In genomic region chr7:378551-379455, GRCh38 we compare ENCODE assay signal across 10 cellular contexts.
DNase-seq lines count a peak whose midpoint lies in the region; ATAC-seq and TF ChIP-seq lines count a peak whose summit lies in the region.
"Had no signal": no experiment of that assay in that cellular context is flagged by ENCODE, and none has a peak within 500 bp of the region (broad histone marks: within the 10 kb centered on the region; RNA-seq: fewer than 3 reads in every experiment).

No MANE protein-coding gene starts in this region.

- H3K9ac ChIP-seq in colonic mucosa (ENCODE audit: low read depth in 2 of 2, low read length in 2 of 2), result peak overlapping the region; percentile 26 to 46
- H3K9ac ChIP-seq in subcutaneous abdominal adipose tissue (ENCODE audit: low read length in 5 of 5), result no peak overlapping the region

- no peak for TF ChIP-seq POLR2A in right lobe of liver (IDR thresholded peaks at IDR 0.05)

- H3K9me3 ChIP-seq in colonic mucosa, result no peaks in the 10 kb centered on the region
- H3K9me3 ChIP-seq in right lobe of liver, result no peaks in the 10 kb centered on the region
- peaks cover 0 to 16% (median under 1%) of the 10 kb centered on the region in 5 donors for H3K9me3 ChIP-seq in subcutaneous abdominal adipose tissue (ENCODE audit: control insufficient read depth in 5 of 5, low read length in 5 of 5)

- H3K4me1 ChIP-seq in colonic mucosa, result peaks cover 6% of the 10 kb centered on the region
- no peaks in the 10 kb centered on the region for H3K4me1 ChIP-seq in right lobe of liver
- H3K4me1 ChIP-seq in subcutaneous abdominal adipose tissue (ENCODE audit: control insufficient read depth in 5 of 5, insufficient read depth in 5 of 5, low read length in 5 of 5), result peaks cover 0 to 35% (median 29%) of the 10 kb centered on the region in 5 donors

- DNase-seq in activated CD4-positive, CD25-positive, alpha-beta regulatory T cell treated with anti-CD3 and anti-CD28 coated beads, Interleukin-2, amount 50 U/mL, for 72 hours, result peak; percentile 28
- DNase-seq in colonic mucosa (peak; percentile 39), right lobe of liver (peak; percentile 19 to 49 (median 35)), occipital lobe (lab: John Stamatoyannopoulos, UW) (no peak), NOMO-1 treated with dmso at 0.1 percent for 144 hours (lab: John Stamatoyannopoulos, UW; ENCODE audit: unreplicated experiment) (no peak)
- DNase-seq: activated CD4-positive, alpha-beta T cell treated with anti-CD3 and anti-CD28 coated beads for 1 hour; MV-4-11 had no signal

- no peak overlapping the region for H3K27ac ChIP-seq in colonic mucosa
- no peak overlapping the region for H3K27ac ChIP-seq in right lobe of liver
- no peak overlapping the region for H3K27ac ChIP-seq in subcutaneous abdominal adipose tissue (ENCODE audit: low read depth, low read length)

- TF ChIP-seq CTCF in colonic mucosa (IDR thresholded peaks at IDR 0.05), result no peak
- TF ChIP-seq CTCF in right lobe of liver (IDR thresholded peaks at IDR 0.05), result no peak

- intact Hi-C loops in colonic mucosa (cut with DNase I) (no loop called here), right lobe of liver (cut with DNase I) (no loop called here)

- no peak for ATAC-seq in activated CD4-positive, CD25-positive, alpha-beta regulatory T cell treated with anti-CD3 and anti-CD28 coated beads, Interleukin-2, amount 50 U/mL, for 24 hours
- ATAC-seq in right lobe of liver (peak in 3 of 4 donors; percentile 9 to 26 (median 17)), HG02798 (IDR thresholded peaks at IDR 0.05; ENCODE audit: poor library complexity, unreplicated experiment) (no peak)

- WGBS in right lobe of liver (ENCODE audit: insufficient coverage, low coverage, low lambda C conversion rate, missing lambda C conversion rate), result 84% methylated on average over 5 of the region's 44 CpGs

- H3K36me3 ChIP-seq in colonic mucosa, result no peaks in the 10 kb centered on the region
- no peaks in the 10 kb centered on the region for H3K36me3 ChIP-seq in right lobe of liver
- no peaks in the 10 kb centered on the region for H3K36me3 ChIP-seq in subcutaneous abdominal adipose tissue (ENCODE audit: control insufficient read depth in 5 of 5, insufficient read depth in 5 of 5, low read length in 5 of 5)

- peak overlapping the region; percentile 23 for H3K4me3 ChIP-seq in colonic mucosa
- no peak overlapping the region for H3K4me3 ChIP-seq in right lobe of liver
- peak overlapping the region in 4 of 5 donors; percentile 24 to 50 (median 32) for H3K4me3 ChIP-seq in subcutaneous abdominal adipose tissue (ENCODE audit: low read depth in 1 of 5, low read length in 5 of 5)

- H3K27me3 ChIP-seq in colonic mucosa, result no peaks in the 10 kb centered on the region
- H3K27me3 ChIP-seq in right lobe of liver, result no peaks in the 10 kb centered on the region
- peaks cover 28 to 51% (median 40%) of the 10 kb centered on the region in 5 donors for H3K27me3 ChIP-seq in subcutaneous abdominal adipose tissue (ENCODE audit: control insufficient read depth in 5 of 5, insufficient read depth in 4 of 5, low read length in 5 of 5)

Comparison
In these comparisons a context has a peak if more than half of its experiments do, and no peak if none do; other contexts are left out.
1. DNase-seq: peak in activated CD4-positive, CD25-positive, alpha-beta regulatory T cell treated with anti-CD3 and anti-CD28 coated beads, Interleukin-2, amount 50 U/mL, for 72 hours (single experiment), colonic mucosa (single experiment) and right lobe of liver (3 of 3); none in occipital lobe (single experiment) and NOMO-1 treated with dmso at 0.1 percent for 144 hours (single experiment).
2. ATAC-seq: peak in right lobe of liver (3 of 4); none in activated CD4-positive, CD25-positive, alpha-beta regulatory T cell treated with anti-CD3 and anti-CD28 coated beads, Interleukin-2, amount 50 U/mL, for 24 hours (0 of 2) and HG02798 (single experiment).
3. H3K4me3 ChIP-seq: peak in colonic mucosa (single experiment) and subcutaneous abdominal adipose tissue (4 of 5); none in right lobe of liver (0 of 3).
4. H3K9ac ChIP-seq: peak in colonic mucosa (2 of 2); none in subcutaneous abdominal adipose tissue (0 of 5).